ENCODE assay signal across 1 cellular context in genomic region chr22:40498454-40499186, GRCh38.
TF ChIP-seq lines count a peak whose summit lies in the region.

No MANE protein-coding gene starts in this region.

TF ChIP-seq in HepG2, 621 proteins besides CTCF, POLR2A, EP300 and RAD21 (continued from another document):
- no peak for TF ChIP-seq UBTF (CRISPR knock-in tag; IDR thresholded peaks at IDR 0.05)
